8 cellular contexts compared by ENCODE assay signal in genomic region chr9:129458155-129458661, GRCh38.
DNase-seq lines count a peak whose midpoint lies in the region; ATAC-seq lines count a peak whose summit lies in the region.

No MANE protein-coding gene starts in this region.

- peak overlapping the region; percentile 36 for H3K4me3 Mint-ChIP-seq in natural killer cell treated with Interleukin-12 subunit alpha and Interleukin-12 subunit beta and Interleukin-15 and Interleukin-18, amount 100 ng/mL, for 72 hours

- H3K4me1 ChIP-seq in BLaER1 (peaks cover 67% of the 10 kb centered on the region), GM23248 (ENCODE audit: insufficient read depth) (peaks cover 32% of the 10 kb centered on the region)

- no peaks in the 10 kb centered on the region for H3K27me3 Mint-ChIP-seq in natural killer cell treated with Interleukin-12 subunit alpha and Interleukin-12 subunit beta and Interleukin-15 and Interleukin-18, amount 100 ng/mL, for 72 hours

- H3F3A ChIP-seq in GM23248 (ENCODE audit: insufficient read depth): no peaks in the 10 kb centered on the region

- H3K36me3 Mint-ChIP-seq in natural killer cell treated with Interleukin-12 subunit alpha and Interleukin-12 subunit beta and Interleukin-15 and Interleukin-18, amount 100 ng/mL, for 72 hours: no peaks in the 10 kb centered on the region

- 48 to 53% methylated on average over 14 of the region's 14 CpGs for WGBS in GM23248 (ENCODE audit: low coverage in 1 of 2, low lambda C conversion rate in 2 of 2, missing lambda C conversion rate in 2 of 2), 2 experiments

- peak overlapping the region; percentile 80 for H3K4me2 ChIP-seq in BLaER1
- no peak overlapping the region for H3K4me2 ChIP-seq in GM23248 (ENCODE audit: unreplicated experiment)

- H3K9me3 Mint-ChIP-seq in natural killer cell treated with Interleukin-12 subunit alpha and Interleukin-12 subunit beta and Interleukin-15 and Interleukin-18, amount 100 ng/mL, for 72 hours: no peaks in the 10 kb centered on the region

- H3K36me3 ChIP-seq in BLaER1 (no peaks in the 10 kb centered on the region), GM23248 (ENCODE audit: low read depth) (no peaks in the 10 kb centered on the region)

- H3K27ac ChIP-seq in BLaER1: peak overlapping the region; percentile 93
- H3K27ac ChIP-seq in GM23248: peak overlapping the region; percentile 7; the same call in 1 of the 2 replicates
- H3K27ac ChIP-seq in caudate nucleus (ENCODE audit: low read depth, low read length): peak overlapping the region; percentile 99

- H3K27ac Mint-ChIP-seq in natural killer cell treated with Interleukin-12 subunit alpha and Interleukin-12 subunit beta and Interleukin-15 and Interleukin-18, amount 100 ng/mL, for 72 hours: peak overlapping the region; percentile 5 to 63

- DNase-seq in GM23248 (peak; percentile 37), SKM-1 treated with dmso at 0.1 percent for 144 hours (lab: John Stamatoyannopoulos, UW; ENCODE audit: unreplicated experiment) (peak; percentile 68), caudate nucleus (lab: John Stamatoyannopoulos, UW) (peak in 18 of 61 donors; percentile 13 to 57 (median 36)), NCI-H2081 treated with DMSO at 0.1 percent for 48 hours (lab: John Stamatoyannopoulos, UW) (no peak), dermis blood vessel endothelial cell (no peak), NCI-H187 (lab: John Stamatoyannopoulos, UW) (no peak)
- DNase-seq in natural killer cell treated with Interleukin-12 subunit alpha and Interleukin-12 subunit beta and Interleukin-15 and Interleukin-18, amount 100 ng/mL, for 72 hours (ENCODE audit: low spot score): no peak

- H3K4me3 ChIP-seq in BLaER1: peak overlapping the region; percentile 43; the same call in 1 of the 2 replicates
- H3K4me3 ChIP-seq in GM23248: no peak overlapping the region

- H3K27me3 ChIP-seq in BLaER1: no peaks in the 10 kb centered on the region
- H3K27me3 ChIP-seq in GM23248 (replicated peaks; ENCODE audit: insufficient read depth): no peaks in the 10 kb centered on the region

- ATAC-seq in natural killer cell treated with Interleukin-12 subunit alpha and Interleukin-12 subunit beta and Interleukin-15 and Interleukin-18, amount 100 ng/mL, for 72 hours: peak; percentile 70 to 77

- peak overlapping the region; percentile 55; the same call in 1 of the 2 replicates for H2AFZ ChIP-seq in GM23248

- peak overlapping the region; percentile 83 for H3K9ac ChIP-seq in BLaER1
- peak overlapping the region; percentile 20; the same call in 1 of the 2 replicates for H3K9ac ChIP-seq in GM23248

- H4K20me1 ChIP-seq in BLaER1 (no peaks in the 10 kb centered on the region), GM23248 (ENCODE audit: insufficient read depth) (no peaks in the 10 kb centered on the region)

- no peaks in the 10 kb centered on the region for H3K79me2 ChIP-seq in GM23248 (ENCODE audit: insufficient read depth)

- H3K9me3 ChIP-seq in BLaER1 (no peaks in the 10 kb centered on the region), GM23248 (ENCODE audit: low read depth) (no peaks in the 10 kb centered on the region)

- in situ Hi-C loops in GM23248 (cut with MboI): no loop called here

- no peaks in the 10 kb centered on the region for H3K9me2 ChIP-seq in GM23248 (ENCODE audit: insufficient read depth)

- H3K4me1 Mint-ChIP-seq in natural killer cell treated with Interleukin-12 subunit alpha and Interleukin-12 subunit beta and Interleukin-15 and Interleukin-18, amount 100 ng/mL, for 72 hours (ENCODE audit: low read depth in 2 of 2): peaks cover 26 to 37% of the 10 kb centered on the region in 2 donors

Comparison
In these comparisons a context has a peak if more than half of its experiments do, and no peak if none do; other contexts are left out.
1. H3K27ac ChIP-seq: peak in every context shown above with its lines; median percentile 99 in caudate nucleus; 93 in BLaER1; 7 in GM23248.
2. DNase-seq: peak in GM23248 (single experiment) and SKM-1 treated with dmso at 0.1 percent for 144 hours (single experiment); none in natural killer cell treated with Interleukin-12 subunit alpha and Interleukin-12 subunit beta and Interleukin-15 and Interleukin-18, amount 100 ng/mL, for 72 hours (single experiment), NCI-H2081 treated with DMSO at 0.1 percent for 48 hours (single experiment), dermis blood vessel endothelial cell (single experiment) and NCI-H187 (0 of 2).